In genomic region chr14:20855652-20856291, GRCh38 we compare ENCODE assay signal across 1 cellular context.
TF ChIP-seq lines count a peak whose summit lies in the region.

No MANE protein-coding gene starts in this region.

TF ChIP-seq in HepG2, 621 proteins besides CTCF, POLR2A, EP300 and RAD21 (continued from another document):
- TF ChIP-seq ZBTB40 (IDR thresholded peaks at IDR 0.05) (no peak), ZBTB40 (CRISPR knock-in tag; IDR thresholded peaks at IDR 0.05) (no peak), ADNP (CRISPR knock-in tag; IDR thresholded peaks at IDR 0.05) (no peak), ZNF430 (CRISPR knock-in tag; IDR thresholded peaks at IDR 0.05) (no peak), ZFY (CRISPR knock-in tag; IDR thresholded peaks at IDR 0.05) (no peak), ZNF280B (CRISPR knock-in tag; IDR thresholded peaks at IDR 0.05; ENCODE audit: borderline replicate concordance) (no peak), AGO2 (optimal IDR thresholded peaks at IDR 0.05; ENCODE audit: low read depth, low read length) (no peak), SUZ12 (IDR thresholded peaks at IDR 0.05; ENCODE audit: low read depth, low read length) (no peak), LRRFIP1 (CRISPR knock-in tag; conservative IDR thresholded peaks at IDR 0.05) (no peak), REST (IDR thresholded peaks at IDR 0.05; ENCODE audit: borderline replicate concordance in 1 of 2, low read depth in 1 of 2, low read length in 2 of 2) (peak; percentile 6 to 85; a peak in 3 of 4 replicates), ZNF552 (CRISPR knock-in tag; IDR thresholded peaks at IDR 0.05; ENCODE audit: borderline replicate concordance) (no peak), FOXA1 (IDR thresholded peaks at IDR 0.05) (no peak), FOXA1 (CRISPR knock-in tag; IDR thresholded peaks at IDR 0.05) (no peak), ZNF557 (CRISPR knock-in tag; IDR thresholded peaks at IDR 0.05) (no peak), ZNF276 (CRISPR knock-in tag; IDR thresholded peaks at IDR 0.05; ENCODE audit: low read depth) (no peak), ZMYM2 (CRISPR knock-in tag; IDR thresholded peaks at IDR 0.05) (no peak), BRD4 (CRISPR knock-in tag; IDR thresholded peaks at IDR 0.05) (no peak), RAD51 (IDR thresholded peaks at IDR 0.05; ENCODE audit: borderline replicate concordance) (peak; percentile 41; the same call in 1 of the 2 replicates), NCOA2 (CRISPR knock-in tag; IDR thresholded peaks at IDR 0.05) (no peak), SMC3 (IDR thresholded peaks at IDR 0.05; ENCODE audit: low read length) (peak; percentile 78), TFDP2 (CRISPR knock-in tag; IDR thresholded peaks at IDR 0.05) (no peak), KLF13 (CRISPR knock-in tag; IDR thresholded peaks at IDR 0.05) (no peak)
